15 cellular contexts compared by ENCODE assay signal in the genomic region with DNA sequence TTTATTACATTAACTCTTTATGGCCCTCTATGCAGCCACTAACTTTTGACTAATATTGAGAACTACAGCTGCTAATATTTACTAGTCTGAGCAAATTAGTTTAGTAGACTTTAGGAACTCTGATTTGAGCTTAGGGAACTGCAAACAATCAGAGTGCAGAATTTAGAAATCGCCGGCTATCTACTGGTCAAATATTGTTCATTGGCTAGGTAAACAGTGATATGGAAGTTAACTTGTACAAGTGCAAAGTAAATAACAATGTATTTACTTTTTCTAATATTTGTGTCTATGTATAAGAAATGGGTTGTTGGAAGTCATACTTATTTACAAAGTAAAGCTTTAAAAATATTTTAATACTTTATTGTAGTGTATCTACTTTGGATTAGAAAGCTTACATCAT.
DNase-seq lines count a peak whose midpoint lies in the region; ATAC-seq, FAIRE-seq and TF ChIP-seq lines count a peak whose summit lies in the region.
"Had no signal": no experiment of that assay in that cellular context is flagged by ENCODE, and none has a peak within 500 bp of the region (broad histone marks: within the 10 kb centered on the region; RNA-seq: fewer than 3 reads in every experiment).

No MANE protein-coding gene starts in this region.

- no peaks in the 10 kb centered on the region for H3K36me3 ChIP-seq in liver (ENCODE audit: control insufficient read depth in 4 of 4, insufficient read depth in 3 of 4, low read depth in 1 of 4, low read length in 3 of 4)
- H3K36me3 ChIP-seq: BLaER1 had no signal

- no peak for ATAC-seq in GM21447 (IDR thresholded peaks at IDR 0.05; ENCODE audit: unreplicated experiment)

- H3K9ac ChIP-seq in liver (ENCODE audit: low read depth in 1 of 2, low read length in 2 of 2), result no peak overlapping the region
- H3K9ac ChIP-seq: BLaER1 had no signal

- H3K27me3 ChIP-seq in liver (ENCODE audit: control insufficient read depth in 4 of 4, insufficient read depth in 4 of 4, low read length in 3 of 4), result peaks cover 0 to 6% (median 1%) of the 10 kb centered on the region in 4 donors
- H3K27me3 ChIP-seq: BLaER1 had no signal

- no peak overlapping the region for H3K4me3 ChIP-seq in liver (ENCODE audit: low read depth in 1 of 3, low read length in 3 of 3)
- H3K4me3 ChIP-seq: BLaER1 had no signal

- TF ChIP-seq RAD21 in liver (IDR thresholded peaks at IDR 0.05), result no peak

- DNase-seq in NCI-H146 (lab: John Stamatoyannopoulos, UW) (peak; percentile 5), NCI-H146 treated with DMSO at 0.1 percent for 48 hours (lab: John Stamatoyannopoulos, UW; ENCODE audit: unreplicated experiment) (no peak), NCI-H1436 (lab: John Stamatoyannopoulos, UW) (no peak), NCI-H2196 (lab: John Stamatoyannopoulos, UW; ENCODE audit: unreplicated experiment) (no peak), AML-193 (lab: John Stamatoyannopoulos, UW) (no peak)
- DNase-seq: Caco-2; CD8-positive, alpha-beta memory T cell; HCEC 1CT; HFFc6 had no signal

- WGBS in liver, result 33% methylated on average over 2 of the region's 2 CpGs

- no peak overlapping the region for H3K27ac ChIP-seq in liver (ENCODE audit: low read depth in 1 of 2, low read length in 2 of 2)
- H3K27ac ChIP-seq: 22Rv1, BLaER1 had no signal

- H3K9me3 ChIP-seq in liver (ENCODE audit: control insufficient read depth in 4 of 4, low read length in 3 of 4), result no peaks in the 10 kb centered on the region
- H3K9me3 ChIP-seq: BLaER1, Caco-2 had no signal

- TF ChIP-seq CTCF in liver (IDR thresholded peaks at IDR 0.05; ENCODE audit: low read depth, low read length, missing input control), result no peak

- H3K4me1 ChIP-seq in liver (ENCODE audit: control insufficient read depth in 4 of 4, insufficient read depth in 4 of 4, low read length in 3 of 4), result no peaks in the 10 kb centered on the region
- H3K4me1 ChIP-seq: Caco-2 had no signal

- FAIRE-seq in islet of Langerhans (lab: Jason Lieb, UNC), result peak; percentile 30
- FAIRE-seq: HTR-8/SVneo had no signal

TF ChIP-seq in liver, 16 proteins besides CTCF, POLR2A, EP300 and RAD21:
- TF ChIP-seq, protein P1, sequence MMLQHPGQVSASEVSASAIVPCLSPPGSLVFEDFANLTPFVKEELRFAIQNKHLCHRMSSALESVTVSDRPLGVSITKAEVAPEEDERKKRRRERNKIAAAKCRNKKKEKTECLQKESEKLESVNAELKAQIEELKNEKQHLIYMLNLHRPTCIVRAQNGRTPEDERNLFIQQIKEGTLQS (IDR thresholded peaks at IDR 0.05), result no peak
- TF ChIP-seq FOXA2 (IDR thresholded peaks at IDR 0.05), result peak; percentile 85
- TF ChIP-seq MAX (IDR thresholded peaks at IDR 0.05), result no peak
- no peak for TF ChIP-seq RXRA (IDR thresholded peaks at IDR 0.05)
- no peak for TF ChIP-seq TAF1 (conservative IDR thresholded peaks at IDR 0.05)
- peak; percentile 51 to 55 for TF ChIP-seq HNF4A (conservative IDR thresholded peaks at IDR 0.05)
- no peak for TF ChIP-seq SP1 (IDR thresholded peaks at IDR 0.05)
- no peak for TF ChIP-seq EGR1 (IDR thresholded peaks at IDR 0.05; ENCODE audit: low read depth in 2 of 2)
- no peak for TF ChIP-seq HNF4G (IDR thresholded peaks at IDR 0.05)
- TF ChIP-seq FOXA1 (IDR thresholded peaks at IDR 0.05), result peak; percentile 76
- peak; percentile 37 for TF ChIP-seq YY1 (IDR thresholded peaks at IDR 0.05)
TF ChIP-seq in liver: peak in this region for 4.
